ENCODE assay signal across 8 cellular contexts in genomic region chr7:131111081-131111576, GRCh38.
DNase-seq lines count a peak whose midpoint lies in the region; ATAC-seq and TF ChIP-seq lines count a peak whose summit lies in the region.

No MANE protein-coding gene starts in this region.

- no peaks in the 10 kb centered on the region for H3K9me3 ChIP-seq in right lobe of liver
- no peaks in the 10 kb centered on the region for H3K9me3 ChIP-seq in thyroid gland

- H3K27me3 ChIP-seq in right lobe of liver (no peaks in the 10 kb centered on the region), thyroid gland (no peaks in the 10 kb centered on the region)

- ATAC-seq in right lobe of liver (peak; percentile 7 to 50 (median 38)), HG03432 (IDR thresholded peaks at IDR 0.05; ENCODE audit: unreplicated experiment) (no peak), HG02642 (IDR thresholded peaks at IDR 0.05; ENCODE audit: poor library complexity, unreplicated experiment) (no peak)

- intact Hi-C loops in right lobe of liver (cut with DNase I): no loop called here
- intact Hi-C loops in thyroid gland (cut with DNase I): no loop called here

- TF ChIP-seq POLR2A in right lobe of liver (IDR thresholded peaks at IDR 0.05) (peak; percentile 72), thyroid gland (IDR thresholded peaks at IDR 0.05) (peak in 1 of 2 donors; percentile 20)

- DNase-seq in AG08395 (ENCODE audit: low spot score) (peak; percentile 68), GM12865 (ENCODE audit: low read depth) (peak; percentile 47), OCI-M1 (lab: John Stamatoyannopoulos, UW) (peak; percentile 64), cerebellum (ENCODE audit: low spot score) (peak; percentile 24), right lobe of liver (no peak), thyroid gland (no peak)

- TF ChIP-seq CTCF in GM12865 (IDR thresholded peaks at IDR 0.05; ENCODE audit: insufficient read depth, low read depth, low read length, missing control alignments) (no peak), right lobe of liver (IDR thresholded peaks at IDR 0.05) (no peak), thyroid gland (IDR thresholded peaks at IDR 0.05) (no peak)

- H3K36me3 ChIP-seq in right lobe of liver: no peaks in the 10 kb centered on the region
- no peaks in the 10 kb centered on the region for H3K36me3 ChIP-seq in thyroid gland

- H3K4me1 ChIP-seq in right lobe of liver (peaks cover 0 to 30% (median 3%) of the 10 kb centered on the region in 4 donors), thyroid gland (peaks cover 11% of the 10 kb centered on the region in 2 donors)

- 2% methylated on average over 6 of the region's 6 CpGs for WGBS in right lobe of liver (ENCODE audit: insufficient coverage, low coverage, low lambda C conversion rate, missing lambda C conversion rate)
- 56 to 58% methylated on average over 6 of the region's 6 CpGs for WGBS in thyroid gland, 2 donors

- peak overlapping the region; percentile 99 to 100 (median 99) for H3K27ac ChIP-seq in right lobe of liver
- peak overlapping the region; percentile 99 to 100 (median 100) for H3K27ac ChIP-seq in thyroid gland

- H3K4me3 ChIP-seq in GM12865 (ENCODE audit: low read depth, low read length) (peak overlapping the region; percentile 79), right lobe of liver (peak overlapping the region; percentile 62 to 95 (median 63)), thyroid gland (replicated peaks in 1 of 3) (peak overlapping the region in 2 of 3 donors; percentile 93 to 98)

Comparison
In these comparisons a context has a peak if more than half of its experiments do, and no peak if none do; other contexts are left out.
1. DNase-seq: peak in AG08395 (single experiment), GM12865 (single experiment), OCI-M1 (single experiment) and cerebellum (single experiment); none in right lobe of liver (0 of 3) and thyroid gland (0 of 2).
2. ATAC-seq: peak in right lobe of liver (4 of 4); none in HG03432 (single experiment) and HG02642 (single experiment).
3. Peak in every context shown above with its lines, with median percentiles within 50 percentile points of each other: H3K4me3 ChIP-seq.